In the genomic region with DNA sequence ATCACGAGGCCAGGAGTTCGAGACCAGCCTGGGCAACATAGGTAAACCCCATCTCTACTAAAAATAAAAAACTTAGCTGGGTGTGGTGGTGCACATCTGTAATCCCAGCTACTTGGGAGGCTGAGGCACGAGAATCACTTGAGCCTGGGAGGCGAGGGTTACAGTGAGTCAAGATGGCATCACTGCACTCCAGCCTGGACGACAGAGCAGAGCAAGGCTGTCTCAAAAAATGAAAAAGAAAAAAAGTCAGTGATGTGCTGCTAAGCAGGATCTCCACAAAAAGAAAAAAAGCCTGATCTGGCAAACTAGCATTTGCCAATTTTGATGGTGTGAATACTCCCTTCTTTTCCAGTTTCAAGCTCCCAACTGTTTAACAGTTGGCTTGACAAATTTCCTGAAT, we compare ENCODE assay signal across 12 cellular contexts. TPM values are rescaled to one million over a fixed set of nuclear protein-coding genes. Genes with fewer than 3 reads are reported as not detected.
A peak's percentile ranks its signal among the peaks of the same experiment; 100 is the strongest.
DNase-seq lines count a peak whose midpoint lies in the region.
"Had no signal": no experiment of that assay in that cellular context is flagged by ENCODE, and none has a peak within 500 bp of the region (broad histone marks: within the 10 kb centered on the region; RNA-seq: fewer than 3 reads in every experiment).

No MANE protein-coding gene starts in this region.

- H3K9me3 ChIP-seq in mesenchymal stem cell (ENCODE audit: control insufficient read depth, low read length), result no peaks in the 10 kb centered on the region

- no peak overlapping the region for H3K4ac ChIP-seq in mesenchymal stem cell (ENCODE audit: low read depth in 1 of 2, low read length in 2 of 2)

- POLR2A ChIA-PET in activated CD4-positive, alpha-beta memory T cell treated with anti-CD3 and anti-CD28 coated beads, Interleukin-2, amount 10 ng/mL, durations not matched to agents 7 days and 5 days (lab: Charles Lee), result interaction anchor here (0.8 to 5.9 kb wide), 14 partner anchors 11 to 411 kb away, joined by 3 to 67 read pairs (median 6); a partner anchor contains a TSS

- peak overlapping the region in 1 of 2 experiments; percentile 66 for H3K18ac ChIP-seq in mesenchymal stem cell (ENCODE audit: low read depth in 1 of 2, low read length in 2 of 2)

- H3K27me3 Mint-ChIP-seq in activated CD4-positive, alpha-beta memory T cell treated with anti-CD3 and anti-CD28 coated beads, Interleukin-2, amount 10 ng/mL, durations not matched to agents 7 days and 5 days, result no peaks in the 10 kb centered on the region

- no peak overlapping the region for H2BK15ac ChIP-seq in mesenchymal stem cell (ENCODE audit: low read depth, poor library complexity, severe bottlenecking)

- H2BK12ac ChIP-seq in mesenchymal stem cell (ENCODE audit: low read length in 2 of 2), result peak overlapping the region in 1 of 2 experiments; percentile 69

- no peaks in the 10 kb centered on the region for H3K79me2 ChIP-seq in ACC112 (ENCODE audit: control insufficient read depth, insufficient read depth, low read length, unreplicated experiment)

- H3K27me3 ChIP-seq in ACC112 (ENCODE audit: insufficient read depth, low read length) (no peaks in the 10 kb centered on the region), mesenchymal stem cell (ENCODE audit: control insufficient read depth in 1 of 2, insufficient read depth in 1 of 2, low read length in 2 of 2) (no peaks in the 10 kb centered on the region)

- H3K4me2 ChIP-seq in mesenchymal stem cell (ENCODE audit: low read length, poor library complexity, severe bottlenecking), result no peak overlapping the region

- 74% methylated on average over 5 of the region's 5 CpGs for WGBS in mesenchymal stem cell

- peaks cover 11% of the 10 kb centered on the region for H3K79me1 ChIP-seq in mesenchymal stem cell (replicated peaks; ENCODE audit: low read length, poor library complexity, severe bottlenecking)

- H3K36me3 Mint-ChIP-seq in activated CD4-positive, alpha-beta memory T cell treated with anti-CD3 and anti-CD28 coated beads, Interleukin-2, amount 10 ng/mL, durations not matched to agents 7 days and 5 days (ENCODE audit: low read depth), result peaks cover 28% of the 10 kb centered on the region

- peaks cover 4% of the 10 kb centered on the region; the same call in 1 of the 2 replicates for H3K36me3 ChIP-seq in ACC112 (ENCODE audit: insufficient read depth, low read length)
- peaks cover 8 to 19% of the 10 kb centered on the region in 2 experiments for H3K36me3 ChIP-seq in mesenchymal stem cell (ENCODE audit: control insufficient read depth in 1 of 2, insufficient read depth in 2 of 2, low read depth in 1 of 2, low read length in 2 of 2)

- peak overlapping the region; percentile 87 for H3K27ac Mint-ChIP-seq in activated CD4-positive, alpha-beta memory T cell treated with anti-CD3 and anti-CD28 coated beads, Interleukin-2, amount 10 ng/mL, durations not matched to agents 7 days and 5 days
- H3K27ac Mint-ChIP-seq: nephron progenitor cell had no signal

- no peak overlapping the region for H3K23ac ChIP-seq in mesenchymal stem cell (ENCODE audit: low read length in 2 of 2)

- H2AFZ ChIP-seq in ACC112 (ENCODE audit: low read length, unreplicated experiment) (no peak overlapping the region), mesenchymal stem cell (ENCODE audit: low read depth, low read length) (no peak overlapping the region)

- peaks cover 74% of the 10 kb centered on the region for H3K4me1 Mint-ChIP-seq in activated CD4-positive, alpha-beta memory T cell treated with anti-CD3 and anti-CD28 coated beads, Interleukin-2, amount 10 ng/mL, durations not matched to agents 7 days and 5 days

- no peak overlapping the region for H3K9ac ChIP-seq in mesenchymal stem cell (ENCODE audit: low read length)

- H3K9me3 Mint-ChIP-seq in activated CD4-positive, alpha-beta memory T cell treated with anti-CD3 and anti-CD28 coated beads, Interleukin-2, amount 10 ng/mL, durations not matched to agents 7 days and 5 days, result no peaks in the 10 kb centered on the region
- H3K9me3 Mint-ChIP-seq: nephron progenitor cell had no signal

- CTCF ChIA-PET in activated CD4-positive, alpha-beta memory T cell treated with anti-CD3 and anti-CD28 coated beads, Interleukin-2, amount 10 ng/mL, durations not matched to agents 7 days and 5 days (lab: Charles Lee), result interaction anchor here (1.0 to 6.0 kb wide), 5 partner anchors 22 to 412 kb away, joined by 3 to 60 read pairs (median 7); a partner anchor contains a TSS

- H3K14ac ChIP-seq in mesenchymal stem cell (ENCODE audit: low read length in 2 of 2), result no peak overlapping the region

- H3K4me3 Mint-ChIP-seq in activated CD4-positive, alpha-beta memory T cell treated with anti-CD3 and anti-CD28 coated beads, Interleukin-2, amount 10 ng/mL, durations not matched to agents 7 days and 5 days, result no peak overlapping the region
- H3K4me3 Mint-ChIP-seq: nephron progenitor cell had no signal

- H3K4me1 ChIP-seq in ACC112 (ENCODE audit: control insufficient read depth, insufficient read depth, low read length, unreplicated experiment), result peaks cover 14% of the 10 kb centered on the region
- H3K4me1 ChIP-seq in mesenchymal stem cell (ENCODE audit: control insufficient read depth, insufficient read depth, low read depth, low read length), result peaks cover 7% of the 10 kb centered on the region

- H4K8ac ChIP-seq in mesenchymal stem cell (ENCODE audit: low read length), result no peak overlapping the region

- no peak overlapping the region for H2AK5ac ChIP-seq in mesenchymal stem cell (ENCODE audit: low read length, severe bottlenecking)

- no peak overlapping the region for H2BK5ac ChIP-seq in mesenchymal stem cell (ENCODE audit: low read depth, low read length, poor library complexity, severe bottlenecking)

- no peak overlapping the region for H2BK120ac ChIP-seq in mesenchymal stem cell (ENCODE audit: low read depth, low read length)

- H3K4me3 ChIP-seq in ACC112 (ENCODE audit: low read depth, low read length) (no peak overlapping the region), mesenchymal stem cell (ENCODE audit: insufficient read depth in 1 of 2, low read depth in 1 of 2, low read length in 2 of 2) (no peak overlapping the region)

- H3K27ac ChIP-seq in ACC112 (ENCODE audit: low read depth, low read length) (peak overlapping the region; percentile 80; the same call in 1 of the 2 replicates), mesenchymal stem cell (ENCODE audit: low read length, poor library complexity, severe bottlenecking) (no peak overlapping the region)

- DNase-seq in HCEC 1CT (peak; percentile 43), mesenchymal stem cell (peak; percentile 58), iPS-NIHi7 (ENCODE audit: extremely low spot score) (no peak), activated gamma-delta T cell treated with Interleukin-2 at 50 U/mL for 16 hours (no peak), pons (ENCODE audit: low spot score) (no peak), NK-92 (lab: John Stamatoyannopoulos, UW; ENCODE audit: unreplicated experiment) (no peak)
- DNase-seq in activated CD4-positive, alpha-beta memory T cell treated with anti-CD3 and anti-CD28 coated beads, Interleukin-2, amount 10 ng/mL, durations not matched to agents 7 days and 5 days, result no peak
- DNase-seq: Karpas-422, NCI-H146, NCI-H446 treated with DMSO at 0.1 percent for 48 hours, nephron progenitor cell had no signal

- no peak overlapping the region for H4K91ac ChIP-seq in mesenchymal stem cell (ENCODE audit: low read length)

RNA-seq across cellular contexts. Expression of a gene that starts 21.9 kb away (rescaled TPM):
- 10 to 100 TPM; 35.0 to 36.6 TPM for total RNA-seq in activated CD4-positive, alpha-beta memory T cell treated with anti-CD3 and anti-CD28 coated beads, Interleukin-2, amount 10 ng/mL, durations not matched to agents 7 days and 5 days
- 368 TPM for polyA plus RNA-seq in mesenchymal stem cell (2013, experiment 1 of 2)
- 390 TPM for polyA plus RNA-seq in mesenchymal stem cell (2013, experiment 2 of 2)

Comparison
In these comparisons a context has a peak if more than half of its experiments do, and no peak if none do; other contexts are left out.
1. DNase-seq: peak in HCEC 1CT (single experiment) and mesenchymal stem cell (single experiment); none in activated CD4-positive, alpha-beta memory T cell treated with anti-CD3 and anti-CD28 coated beads, Interleukin-2, amount 10 ng/mL, durations not matched to agents 7 days and 5 days (single experiment), iPS-NIHi7 (single experiment), activated gamma-delta T cell treated with Interleukin-2 at 50 U/mL for 16 hours (single experiment), pons (single experiment) and NK-92 (single experiment).